20 cellular contexts compared by ENCODE assay signal in the genomic region with DNA sequence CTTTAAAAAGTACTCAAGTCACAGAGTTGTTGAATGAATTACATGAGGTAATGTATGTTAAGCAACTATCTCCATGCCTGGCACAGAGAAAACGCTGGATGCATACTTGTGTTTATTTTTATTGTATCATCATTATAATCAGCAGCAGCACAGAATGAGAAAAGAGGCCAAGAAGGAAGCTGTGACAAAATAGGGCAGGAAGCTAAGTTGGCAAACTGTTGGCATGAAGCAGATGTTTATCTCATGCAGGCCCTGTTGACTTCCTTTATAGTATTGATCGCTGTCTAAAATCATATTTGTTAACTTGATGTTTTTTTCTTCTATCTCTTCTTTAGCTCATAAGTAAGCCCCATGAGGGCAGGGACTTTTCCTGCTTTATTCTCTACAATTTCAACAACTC.
"Had no signal": no experiment of that assay in that cellular context is flagged by ENCODE, and none has a peak within 500 bp of the region (broad histone marks: within the 10 kb centered on the region; RNA-seq: fewer than 3 reads in every experiment).

No MANE protein-coding gene starts in this region.

- H3K4me3 ChIP-seq: PC-9 had no signal

- DNase-seq: activated CD4-positive, alpha-beta memory T cell treated with anti-CD3 and anti-CD28 coated beads for 36 hours; activated CD4-positive, alpha-beta T cell treated with anti-CD3 and anti-CD28 coated beads, Interleukin-2, amount 10 ng/mL, durations not matched to agents 7 days and 5 days; activated CD4-positive, CD25-positive, alpha-beta regulatory T cell; activated CD8-positive, alpha-beta memory T cell treated with anti-CD3 and anti-CD28 coated beads for 24 hours; activated effector memory CD4-positive, alpha-beta T cell treated with anti-CD3 and anti-CD28 coated beads, Interleukin-2, amount 50 U/mL, for 16 hours; activated naive CD4-positive, alpha-beta T cell treated with Interleukin-2 at 50 U/mL for 16 hours; activated naive CD8-positive, alpha-beta T cell treated with anti-CD3 and anti-CD28 coated beads, Interleukin-2, amount 50 U/mL, for 24 hours; activated T-cell treated with anti-CD3 and anti-CD28 coated beads, Interleukin-2, amount 50 U/mL, for 4 hours; amniotic stem cell; NCI-H1105 treated with DMSO at 0.1 percent for 48 hours; NCI-H1436 treated with DMSO at 0.1 percent for 48 hours; NCI-H187; NCI-H2081; NCI-H510A treated with DMSO at 0.1 percent for 48 hours; NCI-H69; PC-9; SIG-M5; T-cell had no signal

- ATAC-seq: activated naive CD4-positive, alpha-beta T cell treated with anti-CD3 and anti-CD28 coated beads, Interleukin-2, amount 50 U/mL, for 72 hours; activated naive CD8-positive, alpha-beta T cell treated with anti-CD3 and anti-CD28 coated beads, Interleukin-2, amount 50 U/mL, for 24 hours; activated T-cell treated with anti-CD3 and anti-CD28 coated beads, Interleukin-2, amount 50 U/mL, for 4 hours; T-cell had no signal

- H3K27ac ChIP-seq: KMS-11, PC-9 had no signal
